12 cellular contexts compared by ENCODE assay signal in genomic region chr1:110190282-110190929, GRCh38. TPM values are rescaled to one million over a fixed set of nuclear protein-coding genes. Genes with fewer than 3 reads are reported as not detected.
DNase-seq lines count a peak whose midpoint lies in the region; ATAC-seq lines count a peak whose summit lies in the region.
"Had no signal": no experiment of that assay in that cellular context is flagged by ENCODE, and none has a peak within 500 bp of the region (broad histone marks: within the 10 kb centered on the region; RNA-seq: fewer than 3 reads in every experiment).

No MANE protein-coding gene starts in this region.

- H3K4me3 Mint-ChIP-seq in effector memory CD8-positive, alpha-beta T cell = no peak overlapping the region
- H3K4me3 Mint-ChIP-seq: CD4-positive, CD25-positive, alpha-beta regulatory T cell had no signal

- DNase-seq in COR-L47 (lab: John Stamatoyannopoulos, UW) (peak; percentile 96), HUDEP-2 (lab: John Stamatoyannopoulos, UW; ENCODE audit: unreplicated experiment in 76 of 76) (peak in 61 of 76 experiments; percentile 5 to 73 (median 42)), NCI-H69 (lab: John Stamatoyannopoulos, UW) (peak; percentile 92), kidney tubule cell (ENCODE audit: low spot score) (peak; percentile 30), A172 (ENCODE audit: low spot score) (no peak), SIG-M5 (lab: John Stamatoyannopoulos, UW) (no peak), SKM-1 treated with dmso at 0.1 percent for 144 hours (lab: John Stamatoyannopoulos, UW; ENCODE audit: unreplicated experiment) (no peak)
- DNase-seq in effector memory CD8-positive, alpha-beta T cell = no peak
- DNase-seq: CD4-positive, CD25-positive, alpha-beta regulatory T cell; mesenchymal stem cell; NCI-H524 treated with DMSO at 0.1 percent for 48 hours had no signal

- no peak for ATAC-seq in effector memory CD8-positive, alpha-beta T cell (replicated peaks)
- ATAC-seq: activated CD4-positive, CD25-positive, alpha-beta regulatory T cell treated with anti-CD3 and anti-CD28 coated beads, Interleukin-2, amount 50 U/mL, for 24 hours had no signal

- no peaks in the 10 kb centered on the region for H3K9me3 Mint-ChIP-seq in effector memory CD8-positive, alpha-beta T cell
- H3K9me3 Mint-ChIP-seq: CD4-positive, CD25-positive, alpha-beta regulatory T cell had no signal

- no peak overlapping the region for H3K27ac Mint-ChIP-seq in effector memory CD8-positive, alpha-beta T cell

- no peaks in the 10 kb centered on the region for H3K4me1 Mint-ChIP-seq in effector memory CD8-positive, alpha-beta T cell (ENCODE audit: low read depth in 2 of 2)
- H3K4me1 Mint-ChIP-seq: CD4-positive, CD25-positive, alpha-beta regulatory T cell had no signal

- H3K36me3 Mint-ChIP-seq in effector memory CD8-positive, alpha-beta T cell (ENCODE audit: insufficient read depth) = no peaks in the 10 kb centered on the region
- H3K36me3 Mint-ChIP-seq: CD4-positive, CD25-positive, alpha-beta regulatory T cell had no signal

- H3K27me3 Mint-ChIP-seq in effector memory CD8-positive, alpha-beta T cell = peaks cover 22 to 32% of the 10 kb centered on the region in 2 donors
- H3K27me3 Mint-ChIP-seq: CD4-positive, CD25-positive, alpha-beta regulatory T cell had no signal

RNA-seq across cellular contexts. Expression of gene KCNC4, which starts 19.7 kb away (rescaled TPM):
- 0.86 and 1.2 TPM in 2 replicates for total RNA-seq in A172 (2014; rRNA removed; shearing (Covaris generic))

RNA-seq across cellular contexts. Expression of gene SLC6A17, which starts 40.1 kb away (rescaled TPM):
- total RNA-seq in A172 (2014; rRNA removed; shearing (Covaris generic)) = 0.33 and 0.34 TPM in 2 replicates
- total RNA-seq: CD4-positive, CD25-positive, alpha-beta regulatory T cell had no signal

Comparison
In these comparisons a context has a peak if more than half of its experiments do, and no peak if none do; other contexts are left out.
1. DNase-seq: peak in COR-L47 (single experiment), HUDEP-2 (61 of 76), NCI-H69 (single experiment) and kidney tubule cell (single experiment); none in A172 (single experiment), SIG-M5 (single experiment), effector memory CD8-positive, alpha-beta T cell (0 of 3) and SKM-1 treated with dmso at 0.1 percent for 144 hours (single experiment).